1 cellular context compared by ENCODE assay signal in the genomic region with DNA sequence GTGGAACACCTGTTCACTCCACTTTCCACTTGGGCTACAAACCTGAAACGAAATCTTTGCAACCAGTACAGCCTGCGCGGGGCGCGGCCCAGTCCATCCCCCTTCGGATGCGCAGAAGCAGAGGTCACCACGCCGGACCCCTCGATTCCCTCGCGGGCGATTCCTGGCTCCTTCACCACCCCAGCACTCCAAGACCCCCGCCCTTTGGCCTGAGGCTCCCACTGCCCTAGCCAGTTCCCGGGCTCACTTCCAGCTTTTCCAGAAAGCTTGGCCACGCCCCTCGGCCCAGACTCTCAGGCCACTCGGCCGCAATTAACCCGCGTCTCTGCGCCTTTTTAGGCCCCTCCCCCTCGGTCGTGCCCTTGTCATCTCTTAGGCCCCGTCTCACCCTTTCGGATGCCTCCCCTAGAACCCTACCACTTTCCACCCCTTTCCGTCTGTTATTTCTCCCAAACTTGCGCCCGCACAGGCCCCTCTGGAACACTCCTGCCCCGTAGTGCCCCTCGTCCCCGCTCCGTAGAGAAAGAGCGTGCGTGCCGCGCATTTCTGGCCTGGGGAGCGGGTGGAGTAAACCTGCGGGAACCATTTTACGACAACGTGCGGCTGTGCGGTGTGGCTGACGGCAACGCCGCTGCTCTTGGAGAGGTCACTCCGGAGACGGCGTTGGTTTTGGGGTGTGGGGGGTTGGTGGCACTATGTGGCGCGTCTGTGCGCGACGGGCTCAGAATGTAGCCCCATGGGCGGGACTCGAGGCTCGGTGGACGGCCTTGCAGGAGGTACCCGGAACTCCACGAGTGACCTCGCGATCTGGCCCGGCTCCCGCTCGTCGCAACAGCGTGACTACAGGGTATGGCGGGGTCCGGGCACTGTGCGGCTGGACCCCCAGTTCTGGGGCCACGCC.
TF ChIP-seq lines count a peak whose summit lies in the region.

A gene (plus strand): TSS at position 631 of the 901 bp plus-strand sequence. CDS start 65 bp downstream, at position 696.

TF ChIP-seq in HepG2, 621 proteins besides CTCF, POLR2A, EP300 and RAD21 (continued from another document and continues in another):
- no peak for TF ChIP-seq SP1 (IDR thresholded peaks at IDR 0.05)
- TF ChIP-seq SP1 (CRISPR knock-in tag; IDR thresholded peaks at IDR 0.05), result peak; percentile 74; the same call in 1 of the 2 replicates
- peak; percentile 74; the same call in 1 of the 2 replicates for TF ChIP-seq ZBTB42 (CRISPR knock-in tag; IDR thresholded peaks at IDR 0.05)
- TF ChIP-seq GABPA (IDR thresholded peaks at IDR 0.05; ENCODE audit: low read depth, low read length), result 0 out of 2 replicates have a peak, but pooled peaks have one; percentile 16
- no peak; the same call in 1 of the 2 replicates for TF ChIP-seq GABPA (CRISPR knock-in tag; IDR thresholded peaks at IDR 0.05; ENCODE audit: low read depth)
- no peak for TF ChIP-seq ZNF136 (CRISPR knock-in tag; IDR thresholded peaks at IDR 0.05; ENCODE audit: low read depth)
- TF ChIP-seq ZNF660 (CRISPR knock-in tag; IDR thresholded peaks at IDR 0.05; ENCODE audit: borderline replicate concordance, low read depth), result no peak
- TF ChIP-seq NONO (IDR thresholded peaks at IDR 0.05), result no peak
- peak; percentile 93 for TF ChIP-seq NONO (CRISPR knock-in tag; conservative IDR thresholded peaks at IDR 0.05)
- peak; percentile 39; the same call in 1 of the 2 replicates for TF ChIP-seq MAZ (IDR thresholded peaks at IDR 0.05; ENCODE audit: borderline replicate concordance, low read depth, low read length)
- peak; percentile 76 for TF ChIP-seq MAZ (CRISPR knock-in tag; IDR thresholded peaks at IDR 0.05; ENCODE audit: low read depth)
- TF ChIP-seq ZNF160 (CRISPR knock-in tag; IDR thresholded peaks at IDR 0.05), result peak; percentile 77
- TF ChIP-seq, protein P1, sequence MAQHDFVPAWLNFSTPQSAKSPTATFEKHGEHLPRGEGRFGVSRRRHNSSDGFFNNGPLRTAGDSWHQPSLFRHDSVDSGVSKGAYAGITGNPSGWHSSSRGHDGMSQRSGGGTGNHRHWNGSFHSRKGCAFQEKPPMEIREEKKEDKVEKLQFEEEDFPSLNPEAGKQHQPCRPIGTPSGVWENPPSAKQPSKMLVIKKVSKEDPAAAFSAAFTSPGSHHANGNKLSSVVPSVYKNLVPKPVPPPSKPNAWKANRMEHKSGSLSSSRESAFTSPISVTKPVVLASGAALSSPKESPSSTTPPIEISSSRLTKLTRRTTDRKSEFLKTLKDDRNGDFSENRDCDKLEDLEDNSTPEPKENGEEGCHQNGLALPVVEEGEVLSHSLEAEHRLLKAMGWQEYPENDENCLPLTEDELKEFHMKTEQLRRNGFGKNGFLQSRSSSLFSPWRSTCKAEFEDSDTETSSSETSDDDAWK (CRISPR knock-in tag; IDR thresholded peaks at IDR 0.05), result no peak
- TF ChIP-seq ZNF761 (CRISPR knock-in tag; conservative IDR thresholded peaks at IDR 0.05), result peak; percentile 81; the same call in 1 of the 2 replicates
- peak; percentile 91 for TF ChIP-seq TAF1 (CRISPR knock-in tag; IDR thresholded peaks at IDR 0.05)
- TF ChIP-seq, protein P2, sequence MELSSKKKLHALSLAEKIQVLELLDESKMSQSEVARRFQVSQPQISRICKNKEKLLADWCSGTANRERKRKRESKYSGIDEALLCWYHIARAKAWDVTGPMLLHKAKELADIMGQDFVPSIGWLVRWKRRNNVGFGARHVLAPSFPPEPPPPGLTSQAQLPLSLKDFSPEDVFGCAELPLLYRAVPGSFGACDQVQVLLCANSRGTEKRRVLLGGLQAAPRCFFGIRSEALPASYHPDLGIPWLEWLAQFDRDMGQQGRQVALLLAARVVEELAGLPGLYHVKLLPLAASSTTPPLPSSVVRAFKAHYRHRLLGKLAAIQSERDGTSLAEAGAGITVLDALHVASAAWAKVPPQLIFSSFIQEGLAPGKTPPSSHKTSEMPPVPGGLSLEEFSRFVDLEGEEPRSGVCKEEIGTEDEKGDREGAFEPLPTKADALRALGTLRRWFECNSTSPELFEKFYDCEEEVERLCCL (CRISPR knock-in tag; IDR thresholded peaks at IDR 0.05; ENCODE audit: borderline replicate concordance), result no peak
- TF ChIP-seq POLR2G (IDR thresholded peaks at IDR 0.05; ENCODE audit: low read depth, low read length), result peak; percentile 94
- peak; percentile 93 for TF ChIP-seq ZNF350 (CRISPR knock-in tag; IDR thresholded peaks at IDR 0.05; ENCODE audit: borderline replicate concordance, low read depth)
- peak; percentile 54 for TF ChIP-seq PITX1 (CRISPR knock-in tag; IDR thresholded peaks at IDR 0.05)
- peak; percentile 95 for TF ChIP-seq SP140L (CRISPR knock-in tag; IDR thresholded peaks at IDR 0.05; ENCODE audit: borderline replicate concordance)
- TF ChIP-seq YY1 (IDR thresholded peaks at IDR 0.05; ENCODE audit: insufficient read depth, insufficient replicate concordance, low read depth, low read length), result peak; percentile 36
- TF ChIP-seq ZBTB7A (CRISPR knock-in tag; IDR thresholded peaks at IDR 0.05), result peak; percentile 33; the same call in 1 of the 2 replicates
- TF ChIP-seq, protein P3, sequence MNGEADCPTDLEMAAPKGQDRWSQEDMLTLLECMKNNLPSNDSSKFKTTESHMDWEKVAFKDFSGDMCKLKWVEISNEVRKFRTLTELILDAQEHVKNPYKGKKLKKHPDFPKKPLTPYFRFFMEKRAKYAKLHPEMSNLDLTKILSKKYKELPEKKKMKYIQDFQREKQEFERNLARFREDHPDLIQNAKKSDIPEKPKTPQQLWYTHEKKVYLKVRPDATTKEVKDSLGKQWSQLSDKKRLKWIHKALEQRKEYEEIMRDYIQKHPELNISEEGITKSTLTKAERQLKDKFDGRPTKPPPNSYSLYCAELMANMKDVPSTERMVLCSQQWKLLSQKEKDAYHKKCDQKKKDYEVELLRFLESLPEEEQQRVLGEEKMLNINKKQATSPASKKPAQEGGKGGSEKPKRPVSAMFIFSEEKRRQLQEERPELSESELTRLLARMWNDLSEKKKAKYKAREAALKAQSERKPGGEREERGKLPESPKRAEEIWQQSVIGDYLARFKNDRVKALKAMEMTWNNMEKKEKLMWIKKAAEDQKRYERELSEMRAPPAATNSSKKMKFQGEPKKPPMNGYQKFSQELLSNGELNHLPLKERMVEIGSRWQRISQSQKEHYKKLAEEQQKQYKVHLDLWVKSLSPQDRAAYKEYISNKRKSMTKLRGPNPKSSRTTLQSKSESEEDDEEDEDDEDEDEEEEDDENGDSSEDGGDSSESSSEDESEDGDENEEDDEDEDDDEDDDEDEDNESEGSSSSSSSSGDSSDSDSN (CRISPR knock-in tag; IDR thresholded peaks at IDR 0.05), result peak; percentile 79
- TF ChIP-seq, protein P4, sequence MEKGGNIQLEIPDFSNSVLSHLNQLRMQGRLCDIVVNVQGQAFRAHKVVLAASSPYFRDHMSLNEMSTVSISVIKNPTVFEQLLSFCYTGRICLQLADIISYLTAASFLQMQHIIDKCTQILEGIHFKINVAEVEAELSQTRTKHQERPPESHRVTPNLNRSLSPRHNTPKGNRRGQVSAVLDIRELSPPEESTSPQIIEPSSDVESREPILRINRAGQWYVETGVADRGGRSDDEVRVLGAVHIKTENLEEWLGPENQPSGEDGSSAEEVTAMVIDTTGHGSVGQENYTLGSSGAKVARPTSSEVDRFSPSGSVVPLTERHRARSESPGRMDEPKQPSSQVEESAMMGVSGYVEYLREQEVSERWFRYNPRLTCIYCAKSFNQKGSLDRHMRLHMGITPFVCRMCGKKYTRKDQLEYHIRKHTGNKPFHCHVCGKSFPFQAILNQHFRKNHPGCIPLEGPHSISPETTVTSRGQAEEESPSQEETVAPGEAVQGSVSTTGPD (CRISPR knock-in tag; IDR thresholded peaks at IDR 0.05), result peak; percentile 65; the same call in 1 of the 2 replicates
- TF ChIP-seq, protein P5, sequence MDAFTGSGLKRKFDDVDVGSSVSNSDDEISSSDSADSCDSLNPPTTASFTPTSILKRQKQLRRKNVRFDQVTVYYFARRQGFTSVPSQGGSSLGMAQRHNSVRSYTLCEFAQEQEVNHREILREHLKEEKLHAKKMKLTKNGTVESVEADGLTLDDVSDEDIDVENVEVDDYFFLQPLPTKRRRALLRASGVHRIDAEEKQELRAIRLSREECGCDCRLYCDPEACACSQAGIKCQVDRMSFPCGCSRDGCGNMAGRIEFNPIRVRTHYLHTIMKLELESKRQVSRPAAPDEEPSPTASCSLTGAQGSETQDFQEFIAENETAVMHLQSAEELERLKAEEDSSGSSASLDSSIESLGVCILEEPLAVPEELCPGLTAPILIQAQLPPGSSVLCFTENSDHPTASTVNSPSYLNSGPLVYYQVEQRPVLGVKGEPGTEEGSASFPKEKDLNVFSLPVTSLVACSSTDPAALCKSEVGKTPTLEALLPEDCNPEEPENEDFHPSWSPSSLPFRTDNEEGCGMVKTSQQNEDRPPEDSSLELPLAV (CRISPR knock-in tag; conservative IDR thresholded peaks at IDR 0.05; ENCODE audit: low read depth), result peak; percentile 74; the same call in 1 of the 2 replicates
- no peak for TF ChIP-seq CCAR2 (optimal IDR thresholded peaks at IDR 0.05; ENCODE audit: low read depth, low read length)
- peak; percentile 88 for TF ChIP-seq TOPORS (CRISPR knock-in tag; IDR thresholded peaks at IDR 0.05)
- TF ChIP-seq SATB2 (CRISPR knock-in tag; IDR thresholded peaks at IDR 0.05), result peak; percentile 78; the same call in 1 of the 2 replicates
- TF ChIP-seq POGZ (CRISPR knock-in tag; IDR thresholded peaks at IDR 0.05), result peak; percentile 74
- peak; percentile 88 for TF ChIP-seq NAIF1 (CRISPR knock-in tag; IDR thresholded peaks at IDR 0.05; ENCODE audit: borderline replicate concordance)
- no peak for TF ChIP-seq ZNF138 (CRISPR knock-in tag; IDR thresholded peaks at IDR 0.05; ENCODE audit: low read depth)
- TF ChIP-seq, protein P6, sequence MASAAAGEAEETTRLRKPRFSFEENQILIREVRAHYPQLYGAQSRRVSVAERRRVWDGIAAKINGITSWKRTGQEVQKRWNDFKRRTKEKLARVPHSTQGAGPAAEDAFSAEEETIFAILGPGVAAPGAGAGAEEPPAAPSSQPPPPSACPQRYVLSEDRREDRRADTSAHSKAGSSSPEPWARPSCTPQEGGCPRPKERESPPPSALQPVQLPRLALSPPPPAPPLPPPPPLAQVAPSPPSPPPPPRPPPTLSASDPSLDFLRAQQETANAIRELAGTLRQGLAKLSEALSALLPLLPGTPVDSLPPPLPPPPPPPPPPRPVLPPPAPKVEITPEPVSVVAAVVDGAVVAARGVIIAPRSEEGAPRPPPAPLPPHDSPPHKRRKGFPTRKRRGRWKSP (CRISPR knock-in tag; IDR thresholded peaks at IDR 0.05), result peak; percentile 91
- TF ChIP-seq SALL1 (CRISPR knock-in tag; IDR thresholded peaks at IDR 0.05), result peak; percentile 78
- TF ChIP-seq ZNF619 (CRISPR knock-in tag; IDR thresholded peaks at IDR 0.05), result no peak
- no peak for TF ChIP-seq LCORL (IDR thresholded peaks at IDR 0.05)
- peak; percentile 77 for TF ChIP-seq LCORL (CRISPR knock-in tag; IDR thresholded peaks at IDR 0.05)
- no peak for TF ChIP-seq ZNF10 (CRISPR knock-in tag; IDR thresholded peaks at IDR 0.05; ENCODE audit: borderline replicate concordance, low read depth)
- no peak for TF ChIP-seq ATRX (CRISPR knock-in tag; IDR thresholded peaks at IDR 0.05; ENCODE audit: borderline replicate concordance)
- TF ChIP-seq, protein P7, sequence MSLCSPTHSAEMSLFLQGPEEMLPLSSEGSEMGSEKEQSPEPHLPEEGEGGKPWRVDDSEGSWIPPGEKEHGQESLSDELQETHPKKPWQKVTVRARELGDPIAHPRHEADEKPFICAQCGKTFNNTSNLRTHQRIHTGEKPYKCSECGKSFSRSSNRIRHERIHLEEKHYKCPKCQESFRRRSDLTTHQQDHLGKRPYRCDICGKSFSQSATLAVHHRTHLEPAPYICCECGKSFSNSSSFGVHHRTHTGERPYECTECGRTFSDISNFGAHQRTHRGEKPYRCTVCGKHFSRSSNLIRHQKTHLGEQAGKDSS (CRISPR knock-in tag; IDR thresholded peaks at IDR 0.05; ENCODE audit: borderline replicate concordance, low read depth), result peak; percentile 96
- peak; percentile 80 for TF ChIP-seq HOXD1 (CRISPR knock-in tag; IDR thresholded peaks at IDR 0.05)
- TF ChIP-seq KDM4B (CRISPR knock-in tag; IDR thresholded peaks at IDR 0.05), result 0 out of 2 replicates have a peak, but pooled peaks have one; percentile 31
- TF ChIP-seq AGO2 (optimal IDR thresholded peaks at IDR 0.05; ENCODE audit: low read depth, low read length), result peak; percentile 96
- peak; percentile 84; the same call in 1 of the 2 replicates for TF ChIP-seq JUN (CRISPR knock-in tag; IDR thresholded peaks at IDR 0.05)
- peak; percentile 59 for TF ChIP-seq HNRNPH1 (optimal IDR thresholded peaks at IDR 0.05; ENCODE audit: low read depth, low read length)
- peak; percentile 73 for TF ChIP-seq MED1 (CRISPR knock-in tag; IDR thresholded peaks at IDR 0.05)
- peak; percentile 84 for TF ChIP-seq PHF21A (CRISPR knock-in tag; IDR thresholded peaks at IDR 0.05)
- TF ChIP-seq, protein P8, sequence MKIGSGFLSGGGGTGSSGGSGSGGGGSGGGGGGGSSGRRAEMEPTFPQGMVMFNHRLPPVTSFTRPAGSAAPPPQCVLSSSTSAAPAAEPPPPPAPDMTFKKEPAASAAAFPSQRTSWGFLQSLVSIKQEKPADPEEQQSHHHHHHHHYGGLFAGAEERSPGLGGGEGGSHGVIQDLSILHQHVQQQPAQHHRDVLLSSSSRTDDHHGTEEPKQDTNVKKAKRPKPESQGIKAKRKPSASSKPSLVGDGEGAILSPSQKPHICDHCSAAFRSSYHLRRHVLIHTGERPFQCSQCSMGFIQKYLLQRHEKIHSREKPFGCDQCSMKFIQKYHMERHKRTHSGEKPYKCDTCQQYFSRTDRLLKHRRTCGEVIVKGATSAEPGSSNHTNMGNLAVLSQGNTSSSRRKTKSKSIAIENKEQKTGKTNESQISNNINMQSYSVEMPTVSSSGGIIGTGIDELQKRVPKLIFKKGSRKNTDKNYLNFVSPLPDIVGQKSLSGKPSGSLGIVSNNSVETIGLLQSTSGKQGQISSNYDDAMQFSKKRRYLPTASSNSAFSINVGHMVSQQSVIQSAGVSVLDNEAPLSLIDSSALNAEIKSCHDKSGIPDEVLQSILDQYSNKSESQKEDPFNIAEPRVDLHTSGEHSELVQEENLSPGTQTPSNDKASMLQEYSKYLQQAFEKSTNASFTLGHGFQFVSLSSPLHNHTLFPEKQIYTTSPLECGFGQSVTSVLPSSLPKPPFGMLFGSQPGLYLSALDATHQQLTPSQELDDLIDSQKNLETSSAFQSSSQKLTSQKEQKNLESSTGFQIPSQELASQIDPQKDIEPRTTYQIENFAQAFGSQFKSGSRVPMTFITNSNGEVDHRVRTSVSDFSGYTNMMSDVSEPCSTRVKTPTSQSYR (CRISPR knock-in tag; IDR thresholded peaks at IDR 0.05; ENCODE audit: borderline replicate concordance), result peak; percentile 73; the same call in 1 of the 2 replicates
- TF ChIP-seq ZNF230 (CRISPR knock-in tag; IDR thresholded peaks at IDR 0.05), result peak; percentile 93
- TF ChIP-seq ZNF589 (CRISPR knock-in tag; conservative IDR thresholded peaks at IDR 0.05), result peak; percentile 87; the same call in 1 of the 2 replicates
- TF ChIP-seq, protein P9, sequence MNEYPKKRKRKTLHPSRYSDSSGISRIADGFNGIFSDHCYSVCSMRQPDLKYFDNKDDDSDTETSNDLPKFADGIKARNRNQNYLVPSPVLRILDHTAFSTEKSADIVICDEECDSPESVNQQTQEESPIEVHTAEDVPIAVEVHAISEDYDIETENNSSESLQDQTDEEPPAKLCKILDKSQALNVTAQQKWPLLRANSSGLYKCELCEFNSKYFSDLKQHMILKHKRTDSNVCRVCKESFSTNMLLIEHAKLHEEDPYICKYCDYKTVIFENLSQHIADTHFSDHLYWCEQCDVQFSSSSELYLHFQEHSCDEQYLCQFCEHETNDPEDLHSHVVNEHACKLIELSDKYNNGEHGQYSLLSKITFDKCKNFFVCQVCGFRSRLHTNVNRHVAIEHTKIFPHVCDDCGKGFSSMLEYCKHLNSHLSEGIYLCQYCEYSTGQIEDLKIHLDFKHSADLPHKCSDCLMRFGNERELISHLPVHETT (CRISPR knock-in tag; conservative IDR thresholded peaks at IDR 0.05), result no peak
- no peak for TF ChIP-seq U2AF1 (optimal IDR thresholded peaks at IDR 0.05; ENCODE audit: low read depth, low read length)
- TF ChIP-seq MAFG (CRISPR knock-in tag; IDR thresholded peaks at IDR 0.05), result no peak
- peak; percentile 86; the same call in 1 of the 2 replicates for TF ChIP-seq ZNF20 (CRISPR knock-in tag; IDR thresholded peaks at IDR 0.05)
